ENCODE assay signal across 8 cellular contexts in the genomic region with DNA sequence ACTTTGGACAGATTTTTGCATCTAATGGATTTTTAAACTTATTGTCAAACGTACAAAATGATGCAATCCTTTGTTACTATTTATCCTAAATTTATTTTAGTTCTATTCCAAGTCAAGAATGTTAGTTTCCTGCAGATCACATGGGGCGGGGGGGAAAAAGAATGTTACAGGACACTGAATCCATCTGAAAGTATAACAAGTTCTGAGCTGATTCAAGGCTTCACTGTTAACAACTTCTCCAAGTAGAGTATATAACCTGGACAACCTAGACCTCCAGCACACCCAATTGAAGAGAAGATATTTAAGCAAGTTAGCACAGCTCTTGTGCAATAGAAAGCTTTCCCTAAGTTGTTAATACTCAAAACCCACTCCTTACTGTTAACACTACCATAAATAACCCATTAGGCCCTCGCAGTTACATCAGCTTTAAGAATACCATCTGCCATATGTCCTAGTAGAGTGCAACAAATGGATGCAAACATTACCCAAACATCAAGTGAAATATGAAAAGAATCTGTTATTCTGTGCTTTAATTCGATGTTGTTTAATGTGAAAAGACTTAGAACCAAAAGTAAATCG. TPM values are rescaled to one million over a fixed set of nuclear protein-coding genes. Genes with fewer than 3 reads are reported as not detected.
DNase-seq lines count a peak whose midpoint lies in the region; ATAC-seq and TF ChIP-seq lines count a peak whose summit lies in the region.

No MANE protein-coding gene starts in this region.

- intact Hi-C loops in Caco-2 (cut with micrococcal nuclease; ENCODE audit: unreplicated experiment) (no loop called here), right cardiac atrium (cut with DNase I) (no loop called here)

- H4K20me1 ChIP-seq in smooth muscle cell (ENCODE audit: low read depth): peaks cover 52% of the 10 kb centered on the region

- H3K27ac ChIP-seq in right cardiac atrium (ENCODE audit: low read length) (no peak overlapping the region), smooth muscle cell (ENCODE audit: low read depth) (peak overlapping the region; percentile 90)

- H3K4me1 Mint-ChIP-seq in Caco-2 (ENCODE audit: low read depth, unreplicated experiment): peaks cover 7% of the 10 kb centered on the region
- peaks cover 32% of the 10 kb centered on the region for H3K4me1 Mint-ChIP-seq in activated CD4-positive, alpha-beta memory T cell treated with anti-CD3 and anti-CD28 coated beads, Interleukin-2, amount 10 ng/mL, durations not matched to agents 7 days and 5 days

- H3F3A ChIP-seq in smooth muscle cell (ENCODE audit: low read depth): peaks cover 4% of the 10 kb centered on the region

- H3K36me3 Mint-ChIP-seq in Caco-2 (ENCODE audit: insufficient read depth, unreplicated experiment): peaks cover 8% of the 10 kb centered on the region
- H3K36me3 Mint-ChIP-seq in activated CD4-positive, alpha-beta memory T cell treated with anti-CD3 and anti-CD28 coated beads, Interleukin-2, amount 10 ng/mL, durations not matched to agents 7 days and 5 days (ENCODE audit: low read depth): peaks cover 23% of the 10 kb centered on the region

- H3K4me1 ChIP-seq in Caco-2: 0 out of 2 replicates have a peak, but pooled peaks cover 4% of the 10 kb centered on the region
- peaks cover 5% of the 10 kb centered on the region for H3K4me1 ChIP-seq in right cardiac atrium (ENCODE audit: control insufficient read depth, insufficient read depth, low read length)
- H3K4me1 ChIP-seq in smooth muscle cell (ENCODE audit: low read depth): peaks cover 15% of the 10 kb centered on the region

- peak overlapping the region; percentile 92 for H3K4me3 Mint-ChIP-seq in Caco-2 (ENCODE audit: unreplicated experiment)
- peak overlapping the region; percentile 97 for H3K4me3 Mint-ChIP-seq in activated CD4-positive, alpha-beta memory T cell treated with anti-CD3 and anti-CD28 coated beads, Interleukin-2, amount 10 ng/mL, durations not matched to agents 7 days and 5 days

- peak overlapping the region; percentile 90 for H3K4me2 ChIP-seq in smooth muscle cell

- CTCF ChIA-PET in Caco-2 (lab: Charles Lee): no interaction called here
- CTCF ChIA-PET in activated CD4-positive, alpha-beta memory T cell treated with anti-CD3 and anti-CD28 coated beads, Interleukin-2, amount 10 ng/mL, durations not matched to agents 7 days and 5 days (lab: Charles Lee): no interaction called here

- no peaks in the 10 kb centered on the region for H3K36me3 ChIP-seq in Caco-2 (ENCODE audit: control insufficient read depth, insufficient read depth, low read length)
- H3K36me3 ChIP-seq in smooth muscle cell (ENCODE audit: low read depth): no peaks in the 10 kb centered on the region

- TF ChIP-seq CTCF in Caco-2 (IDR thresholded peaks at IDR 0.05; ENCODE audit: insufficient read depth in 1 of 2, low read depth in 1 of 2, low read length in 1 of 2, severe bottlenecking in 1 of 2, unreplicated experiment in 1 of 2) (no peak), smooth muscle cell (IDR thresholded peaks at IDR 0.05; ENCODE audit: borderline replicate concordance, insufficient read depth, poor library complexity, severe bottlenecking) (no peak)

- no peaks in the 10 kb centered on the region for H3K27me3 Mint-ChIP-seq in Caco-2 (ENCODE audit: insufficient read depth, unreplicated experiment)
- peaks cover 5% of the 10 kb centered on the region for H3K27me3 Mint-ChIP-seq in activated CD4-positive, alpha-beta memory T cell treated with anti-CD3 and anti-CD28 coated beads, Interleukin-2, amount 10 ng/mL, durations not matched to agents 7 days and 5 days

- DNase-seq in Caco-2 (no peak), KG1 (lab: John Stamatoyannopoulos, UW) (peak; percentile 30), right cardiac atrium (no peak), smooth muscle cell (lab: John Stamatoyannopoulos, UW; ENCODE audit: unreplicated experiment) (no peak), ureter (ENCODE audit: low spot score) (no peak), GOT3 (lab: John Stamatoyannopoulos, UW) (no peak)
- no peak for DNase-seq in activated CD4-positive, alpha-beta memory T cell treated with anti-CD3 and anti-CD28 coated beads, Interleukin-2, amount 10 ng/mL, durations not matched to agents 7 days and 5 days

- peaks cover 54% of the 10 kb centered on the region for H3K79me2 ChIP-seq in smooth muscle cell (ENCODE audit: low read depth)

- ATAC-seq in right cardiac atrium (no peak), HG02938 (IDR thresholded peaks at IDR 0.05; ENCODE audit: unreplicated experiment) (no peak)

- no TSS peak for BruUV-seq in Caco-2 (replicated peaks; lab: Mats Ljungman, UMichigan)

- 7% methylated on average over 5 of the region's 5 CpGs for WGBS in right cardiac atrium
- 8% methylated on average over 5 of the region's 5 CpGs for WGBS in smooth muscle cell (ENCODE audit: low lambda C conversion rate)

- H3K9me3 Mint-ChIP-seq in Caco-2 (ENCODE audit: unreplicated experiment): no peaks in the 10 kb centered on the region
- no peaks in the 10 kb centered on the region for H3K9me3 Mint-ChIP-seq in activated CD4-positive, alpha-beta memory T cell treated with anti-CD3 and anti-CD28 coated beads, Interleukin-2, amount 10 ng/mL, durations not matched to agents 7 days and 5 days

- peak overlapping the region; percentile 95 for H3K9ac ChIP-seq in smooth muscle cell (ENCODE audit: low read depth)

- H3K4me3 ChIP-seq in Caco-2 (ENCODE audit: low read depth, low read length) (peak overlapping the region; percentile 67), right cardiac atrium (ENCODE audit: low read length) (peak overlapping the region; percentile 79), smooth muscle cell (peak overlapping the region; percentile 90)

- H3K27me3 ChIP-seq in Caco-2 (replicated peaks; ENCODE audit: control insufficient read depth, insufficient read depth, low read length): no peaks in the 10 kb centered on the region
- no peaks in the 10 kb centered on the region for H3K27me3 ChIP-seq in right cardiac atrium (ENCODE audit: control insufficient read depth, insufficient read depth)
- H3K27me3 ChIP-seq in smooth muscle cell (ENCODE audit: low read depth): no peaks in the 10 kb centered on the region

- H2AFZ ChIP-seq in smooth muscle cell (ENCODE audit: low read depth): peak overlapping the region; percentile 6

- no peaks in the 10 kb centered on the region for H3K9me3 ChIP-seq in Caco-2
- H3K9me3 ChIP-seq in right cardiac atrium (ENCODE audit: control insufficient read depth, low read length): no peaks in the 10 kb centered on the region
- no peaks in the 10 kb centered on the region for H3K9me3 ChIP-seq in smooth muscle cell (replicated peaks; ENCODE audit: low read depth)

- POLR2A ChIA-PET in Caco-2 (lab: Charles Lee): interaction anchor here (0.5 kb wide), 1 partner anchor 16 kb away, joined by 3 read pairs; no protein-coding TSS in a partner anchor
- POLR2A ChIA-PET in activated CD4-positive, alpha-beta memory T cell treated with anti-CD3 and anti-CD28 coated beads, Interleukin-2, amount 10 ng/mL, durations not matched to agents 7 days and 5 days (lab: Charles Lee): interaction anchor here (0.9 to 1.9 kb wide), 7 partner anchors 9 to 497 kb away, joined by 4 to 10 read pairs (median 5); a partner anchor contains a TSS

- H3K27ac Mint-ChIP-seq in Caco-2 (ENCODE audit: unreplicated experiment): peak overlapping the region; percentile 93
- peak overlapping the region; percentile 94 for H3K27ac Mint-ChIP-seq in activated CD4-positive, alpha-beta memory T cell treated with anti-CD3 and anti-CD28 coated beads, Interleukin-2, amount 10 ng/mL, durations not matched to agents 7 days and 5 days

RNA-seq across cellular contexts. Expression of a gene that starts 1.3 kb away (rescaled TPM):
- total RNA-seq in Caco-2 (2022) (119 and 124 TPM in 2 replicates), right cardiac atrium (100 to 1,000 TPM in 1 of 4 donors, 10 to 100 TPM in 3; 65.6 to 100 (median 87.9) TPM), smooth muscle cell (46.8 and 67.0 TPM in 2 replicates), ureter (105 TPM)
- total RNA-seq in activated CD4-positive, alpha-beta memory T cell treated with anti-CD3 and anti-CD28 coated beads, Interleukin-2, amount 10 ng/mL, durations not matched to agents 7 days and 5 days: 10 to 100 TPM; 71.2 to 74.5 TPM
- polyA plus RNA-seq in right cardiac atrium (30.6 TPM), smooth muscle cell (95.1 and 121 TPM in 2 replicates)
